Comparison of ENCODE assay signal across 12 cellular contexts in genomic region chr13:54733639-54734038, GRCh38.
DNase-seq lines count a peak whose midpoint lies in the region; ATAC-seq and TF ChIP-seq lines count a peak whose summit lies in the region.
"Had no signal": no experiment of that assay in that cellular context is flagged by ENCODE, and none has a peak within 500 bp of the region (broad histone marks: within the 10 kb centered on the region; RNA-seq: fewer than 3 reads in every experiment).

No MANE protein-coding gene starts in this region.

- no peak for TF ChIP-seq EP300 in esophagus muscularis mucosa (IDR thresholded peaks at IDR 0.05)

- H3K9me3 ChIP-seq in NT2/D1 (ENCODE audit: insufficient read depth, low read length): no peaks in the 10 kb centered on the region
- no peaks in the 10 kb centered on the region for H3K9me3 ChIP-seq in esophagus muscularis mucosa

- H3K9ac ChIP-seq in NT2/D1 (ENCODE audit: insufficient read length, low read depth): no peak overlapping the region

- WGBS in esophagus muscularis mucosa: 52% methylated on average over 5 of the region's 5 CpGs

- H3K36me3 ChIP-seq in NT2/D1 (ENCODE audit: insufficient read depth, insufficient read length, low read length): no peaks in the 10 kb centered on the region
- no peaks in the 10 kb centered on the region for H3K36me3 ChIP-seq in esophagus muscularis mucosa

- H3K4me1 ChIP-seq in NT2/D1 (ENCODE audit: insufficient read depth, insufficient read length): no peaks in the 10 kb centered on the region
- no peaks in the 10 kb centered on the region for H3K4me1 ChIP-seq in esophagus muscularis mucosa

- H3K27me3 ChIP-seq in NT2/D1 (ENCODE audit: insufficient read depth, insufficient read length): no peaks in the 10 kb centered on the region
- H3K27me3 ChIP-seq in esophagus muscularis mucosa: no peaks in the 10 kb centered on the region

- TF ChIP-seq CTCF in esophagus muscularis mucosa (IDR thresholded peaks at IDR 0.05): no peak

- no peak overlapping the region for H3K27ac ChIP-seq in esophagus muscularis mucosa (replicated peaks in 1 of 4)

- ATAC-seq in esophagus mucosa (peak; percentile 60), GM21825 (IDR thresholded peaks at IDR 0.05; ENCODE audit: unreplicated experiment) (no peak)

- intact Hi-C loops in esophagus muscularis mucosa (cut with DNase I): no loop called here

- TF ChIP-seq POLR2A in esophagus muscularis mucosa (IDR thresholded peaks at IDR 0.05; ENCODE audit: low read depth): no peak

- H3K4me3 ChIP-seq in NT2/D1 (ENCODE audit: insufficient read length, low read depth) (no peak overlapping the region), esophagus muscularis mucosa (no peak overlapping the region)

- DNase-seq in 8988T: peak; percentile 10
- DNase-seq in HT-29 (ENCODE audit: low spot score): peak; percentile 39
- DNase-seq in NT2/D1 (ENCODE audit: low read depth, low spot score): peak; percentile 1
- no peak for DNase-seq in putamen (ENCODE audit: low spot score)
- DNase-seq in esophagus muscularis mucosa (ENCODE audit: extremely low spot score): no peak
- DNase-seq in glomerular visceral epithelial cell (ENCODE audit: extremely low spot score): no peak
- DNase-seq: activated CD4-positive, alpha-beta T cell treated with anti-CD3 and anti-CD28 coated beads, Interleukin-2, amount 50 U/mL, for 48 hours; activated effector memory CD4-positive, alpha-beta T cell treated with Interleukin-2 at 50 U/mL for 16 hours; foreskin fibroblast; MV-4-11 had no signal

Comparison
In these comparisons a context has a peak if more than half of its experiments do, and no peak if none do; other contexts are left out.
1. DNase-seq: peak in 8988T (single experiment), HT-29 (single experiment) and NT2/D1 (single experiment); none in putamen (single experiment), esophagus muscularis mucosa (single experiment) and glomerular visceral epithelial cell (single experiment).